ENCODE assay signal across 2 cellular contexts in genomic region chr22:24140357-24140756, GRCh38.
TF ChIP-seq lines count a peak whose summit lies in the region.

No MANE protein-coding gene starts in this region.

TF ChIP-seq in IMR-90, 13 proteins besides CTCF, POLR2A, EP300 and RAD21:
- TF ChIP-seq RFX5 (IDR thresholded peaks at IDR 0.05; ENCODE audit: low read depth, low read length) (no peak), MAFK (IDR thresholded peaks at IDR 0.05; ENCODE audit: low read depth, low read length) (no peak)

TF ChIP-seq in GM12878, 131 proteins besides CTCF, POLR2A, EP300 and RAD21:
- TF ChIP-seq ATF2 (IDR thresholded peaks at IDR 0.05; ENCODE audit: low read length) = no peak
TF ChIP-seq in GM12878: peak in this region for 0.
